ENCODE assay signal across 1 cellular context in genomic region chr11:1337647-1338007, GRCh38.
TF ChIP-seq lines count a peak whose summit lies in the region.

No MANE protein-coding gene starts in this region.

TF ChIP-seq in GM23338, 12 proteins besides CTCF, POLR2A, EP300 and RAD21 (continued from another document):
- TF ChIP-seq ZNF462 (CRISPR knock-in tag; IDR thresholded peaks at IDR 0.05) (no peak), JUNB (IDR thresholded peaks at IDR 0.05; ENCODE audit: unreplicated experiment) (no peak), CREB1 (CRISPR knock-in tag; IDR thresholded peaks at IDR 0.05; ENCODE audit: low read depth) (no peak), EZH2 (IDR thresholded peaks at IDR 0.05; ENCODE audit: low read depth, unreplicated experiment) (no peak), STAT1 (IDR thresholded peaks at IDR 0.05; ENCODE audit: unreplicated experiment) (no peak), ZNF114 (CRISPR knock-in tag; IDR thresholded peaks at IDR 0.05) (no peak), REST (IDR thresholded peaks at IDR 0.05; ENCODE audit: unreplicated experiment) (no peak)
